In genomic region chr17:30569531-30570175, GRCh38 we compare ENCODE assay signal across 7 cellular contexts.
DNase-seq lines count a peak whose midpoint lies in the region; ATAC-seq and TF ChIP-seq lines count a peak whose summit lies in the region.
"Not testable (repeated sequence)": the region's sequence is repeated elsewhere in the genome, so short reads cannot be mapped to it uniquely, and the experiment has no call there.

No MANE protein-coding gene starts in this region.

- not testable (repeated sequence) for H3K9ac ChIP-seq in BLaER1; trophoblast cell (ENCODE audit: low read length)

- intact Hi-C loops in upper lobe of right lung (cut with DNase I) = not testable (repeated sequence)

- H3K18ac ChIP-seq in trophoblast cell (ENCODE audit: low read length) = not testable (repeated sequence)

- not testable (repeated sequence) for H3K27me3 ChIP-seq in BLaER1; H7 (ENCODE audit: control insufficient read depth, insufficient read depth, low read length); trophoblast cell (ENCODE audit: insufficient read depth, low read length); upper lobe of right lung

- not testable (repeated sequence) for H3K9me3 Mint-ChIP-seq in activated CD8-positive, alpha-beta memory T cell treated with anti-CD3 and anti-CD28 coated beads, Interleukin-2, amount 10 ng/mL, durations not matched to agents 7 days and 5 days (ENCODE audit: low read depth)

- H3K14ac ChIP-seq in trophoblast cell (ENCODE audit: low read length) = peak overlapping the region; percentile 4

- no CpG with 5 or more reads among the region's 12 CpGs for WGBS in trophoblast cell (ENCODE audit: extremely low coverage, insufficient coverage, insufficient read length)

- not testable (repeated sequence) for TF ChIP-seq CTCF in upper lobe of right lung (IDR thresholded peaks at IDR 0.05)

- not testable (repeated sequence) for H3K79me2 ChIP-seq in trophoblast cell (ENCODE audit: control insufficient read depth, insufficient read depth, low read length, poor library complexity)

- peak overlapping the region; percentile 39 for H4K91ac ChIP-seq in trophoblast cell (ENCODE audit: low read depth, low read length)

- H3K36me3 Mint-ChIP-seq in activated CD8-positive, alpha-beta memory T cell treated with anti-CD3 and anti-CD28 coated beads, Interleukin-2, amount 10 ng/mL, durations not matched to agents 7 days and 5 days = not testable (repeated sequence)

- H3K4me1 ChIP-seq in BLaER1 = peaks cover 26% of the 10 kb centered on the region
- H3K4me1 ChIP-seq in trophoblast cell (ENCODE audit: control insufficient read depth in 1 of 2, insufficient read depth in 2 of 2, low read length in 2 of 2) = peaks cover 24 to 34% of the 10 kb centered on the region in 2 experiments
- not testable (repeated sequence) for H3K4me1 ChIP-seq in upper lobe of right lung

- CTCF ChIA-PET in activated CD8-positive, alpha-beta memory T cell treated with anti-CD3 and anti-CD28 coated beads, Interleukin-2, amount 10 ng/mL, durations not matched to agents 7 days and 5 days (lab: Charles Lee) = not testable (repeated sequence)

- H2AK5ac ChIP-seq in trophoblast cell (ENCODE audit: low read length) = not testable (repeated sequence)

- not testable (repeated sequence) for H4K20me1 ChIP-seq in BLaER1

- H3K23ac ChIP-seq in trophoblast cell (ENCODE audit: low read length) = not testable (repeated sequence)

- not testable (repeated sequence) for H3K4me3 ChIP-seq in BLaER1; H7 (ENCODE audit: insufficient read depth, low read depth, low read length); trophoblast cell (ENCODE audit: low read depth, low read length); upper lobe of right lung

- H3K27me3 Mint-ChIP-seq in activated CD8-positive, alpha-beta memory T cell treated with anti-CD3 and anti-CD28 coated beads, Interleukin-2, amount 10 ng/mL, durations not matched to agents 7 days and 5 days = not testable (repeated sequence)

- H2BK5ac ChIP-seq in trophoblast cell (ENCODE audit: low read depth, low read length, poor library complexity) = not testable (repeated sequence)

- H3K36me3 ChIP-seq in BLaER1; H7 (replicated peaks; ENCODE audit: control insufficient read depth, insufficient read depth, low read length); trophoblast cell (ENCODE audit: control insufficient read depth in 1 of 2, insufficient read depth in 2 of 2, low read length in 2 of 2); upper lobe of right lung: not testable (repeated sequence)

- peak overlapping the region; percentile 34 for H2BK12ac ChIP-seq in trophoblast cell (ENCODE audit: low read length)

- peak overlapping the region; percentile 6 for H4K8ac ChIP-seq in trophoblast cell (ENCODE audit: low read depth, low read length)

- H3K4ac ChIP-seq in trophoblast cell (ENCODE audit: low read depth, low read length) = not testable (repeated sequence)

- H3K27ac ChIP-seq in BLaER1; trophoblast cell (ENCODE audit: low read depth, low read length); upper lobe of right lung: not testable (repeated sequence)

- H2BK120ac ChIP-seq in trophoblast cell (ENCODE audit: insufficient read depth, low read length, poor library complexity) = not testable (repeated sequence)

- H3K4me3 Mint-ChIP-seq in activated CD8-positive, alpha-beta memory T cell treated with anti-CD3 and anti-CD28 coated beads, Interleukin-2, amount 10 ng/mL, durations not matched to agents 7 days and 5 days = not testable (repeated sequence)

- H3K4me2 ChIP-seq in BLaER1 = 0 out of 2 replicates have a peak overlapping the region, but pooled peaks have one; percentile 40
- not testable (repeated sequence) for H3K4me2 ChIP-seq in trophoblast cell (ENCODE audit: low read length)

- H3K27ac Mint-ChIP-seq in activated CD8-positive, alpha-beta memory T cell treated with anti-CD3 and anti-CD28 coated beads, Interleukin-2, amount 10 ng/mL, durations not matched to agents 7 days and 5 days = not testable (repeated sequence)

- DNase-seq in H7 (peak; percentile 5), islet precursor cell (peak; percentile 52), mesenteric fat pad (ENCODE audit: low spot score) (peak; percentile 59), upper lobe of right lung (peak; percentile 36)
- DNase-seq in activated CD8-positive, alpha-beta memory T cell treated with anti-CD3 and anti-CD28 coated beads, Interleukin-2, amount 10 ng/mL, durations not matched to agents 7 days and 5 days = peak; percentile 19
- not testable (repeated sequence) for DNase-seq in trophoblast cell

- not testable (repeated sequence) for H4K12ac ChIP-seq in trophoblast cell (ENCODE audit: low read depth, low read length)

- not testable (repeated sequence) for H3K4me1 Mint-ChIP-seq in activated CD8-positive, alpha-beta memory T cell treated with anti-CD3 and anti-CD28 coated beads, Interleukin-2, amount 10 ng/mL, durations not matched to agents 7 days and 5 days

- peaks cover 20% of the 10 kb centered on the region for H3K79me1 ChIP-seq in trophoblast cell (ENCODE audit: low read length)

- not testable (repeated sequence) for H3K9me3 ChIP-seq in BLaER1; trophoblast cell (ENCODE audit: insufficient read depth, low read depth, low read length); upper lobe of right lung

- not testable (repeated sequence) for H2AFZ ChIP-seq in trophoblast cell (ENCODE audit: insufficient read depth, low read length, poor library complexity)

- not testable (repeated sequence) for ATAC-seq in activated CD8-positive, alpha-beta memory T cell treated with anti-CD3 and anti-CD28 coated beads, Interleukin-2, amount 10 ng/mL, durations not matched to agents 7 days and 5 days; upper lobe of right lung
